In genomic region chr2:126638781-126639180, GRCh38 we compare ENCODE assay signal across 1 cellular context.
TF ChIP-seq lines count a peak whose summit lies in the region.

No MANE protein-coding gene starts in this region.

TF ChIP-seq in K562, 482 proteins besides CTCF, POLR2A, EP300 and RAD21 (continued from another document):
- no peak for TF ChIP-seq MITF (IDR thresholded peaks at IDR 0.05)
- no peak for TF ChIP-seq TSHZ1 (CRISPR knock-in tag; IDR thresholded peaks at IDR 0.05)
- no peak for TF ChIP-seq MNT (conservative IDR thresholded peaks at IDR 0.05)
- TF ChIP-seq ZNF592 (IDR thresholded peaks at IDR 0.05), result no peak
- no peak for TF ChIP-seq CHD4 (IDR thresholded peaks at IDR 0.05; ENCODE audit: insufficient read depth, insufficient replicate concordance, low read depth, low read length, poor library complexity, severe bottlenecking)
- no peak for TF ChIP-seq ZBTB7A (IDR thresholded peaks at IDR 0.05; ENCODE audit: borderline replicate concordance, control insufficient read depth, low read depth, low read length)
- no peak for TF ChIP-seq ZNF124 (CRISPR knock-in tag; IDR thresholded peaks at IDR 0.05)
TF ChIP-seq in K562: peak in this region for 0.
